In genomic region chr16:31192856-31193642, GRCh38 we compare ENCODE assay signal across 1 cellular context.
TF ChIP-seq lines count a peak whose summit lies in the region.

No MANE protein-coding gene starts in this region.

TF ChIP-seq in neural cell, 6 proteins besides CTCF, POLR2A, EP300 and RAD21 (continued from another document):
- TF ChIP-seq, protein P1, sequence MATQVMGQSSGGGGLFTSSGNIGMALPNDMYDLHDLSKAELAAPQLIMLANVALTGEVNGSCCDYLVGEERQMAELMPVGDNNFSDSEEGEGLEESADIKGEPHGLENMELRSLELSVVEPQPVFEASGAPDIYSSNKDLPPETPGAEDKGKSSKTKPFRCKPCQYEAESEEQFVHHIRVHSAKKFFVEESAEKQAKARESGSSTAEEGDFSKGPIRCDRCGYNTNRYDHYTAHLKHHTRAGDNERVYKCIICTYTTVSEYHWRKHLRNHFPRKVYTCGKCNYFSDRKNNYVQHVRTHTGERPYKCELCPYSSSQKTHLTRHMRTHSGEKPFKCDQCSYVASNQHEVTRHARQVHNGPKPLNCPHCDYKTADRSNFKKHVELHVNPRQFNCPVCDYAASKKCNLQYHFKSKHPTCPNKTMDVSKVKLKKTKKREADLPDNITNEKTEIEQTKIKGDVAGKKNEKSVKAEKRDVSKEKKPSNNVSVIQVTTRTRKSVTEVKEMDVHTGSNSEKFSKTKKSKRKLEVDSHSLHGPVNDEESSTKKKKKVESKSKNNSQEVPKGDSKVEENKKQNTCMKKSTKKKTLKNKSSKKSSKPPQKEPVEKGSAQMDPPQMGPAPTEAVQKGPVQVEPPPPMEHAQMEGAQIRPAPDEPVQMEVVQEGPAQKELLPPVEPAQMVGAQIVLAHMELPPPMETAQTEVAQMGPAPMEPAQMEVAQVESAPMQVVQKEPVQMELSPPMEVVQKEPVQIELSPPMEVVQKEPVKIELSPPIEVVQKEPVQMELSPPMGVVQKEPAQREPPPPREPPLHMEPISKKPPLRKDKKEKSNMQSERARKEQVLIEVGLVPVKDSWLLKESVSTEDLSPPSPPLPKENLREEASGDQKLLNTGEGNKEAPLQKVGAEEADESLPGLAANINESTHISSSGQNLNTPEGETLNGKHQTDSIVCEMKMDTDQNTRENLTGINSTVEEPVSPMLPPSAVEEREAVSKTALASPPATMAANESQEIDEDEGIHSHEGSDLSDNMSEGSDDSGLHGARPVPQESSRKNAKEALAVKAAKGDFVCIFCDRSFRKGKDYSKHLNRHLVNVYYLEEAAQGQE (IDR thresholded peaks at IDR 0.05; ENCODE audit: borderline replicate concordance) = no peak
